28 cellular contexts compared by ENCODE assay signal in the genomic region with DNA sequence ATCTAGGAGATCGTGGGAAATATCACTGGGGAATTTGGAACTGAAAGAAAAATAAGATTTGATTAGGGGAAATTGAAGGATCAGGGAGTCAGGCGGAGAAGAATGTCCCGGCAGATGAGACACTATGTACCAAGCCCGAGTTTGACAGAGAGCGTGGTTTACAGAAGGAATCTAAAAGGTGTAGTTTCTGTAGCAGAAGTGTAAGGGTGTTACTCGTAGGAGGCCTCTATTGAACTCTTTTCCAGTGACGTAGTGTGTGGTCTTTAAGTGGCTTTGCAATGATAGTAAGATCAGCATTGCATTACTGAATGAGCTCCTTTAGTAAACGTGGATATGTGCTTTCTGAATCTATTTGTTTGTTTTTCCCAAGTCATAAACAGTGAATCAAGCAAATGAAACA. TPM values are rescaled to one million over a fixed set of nuclear protein-coding genes. Genes with fewer than 3 reads are reported as not detected.
"Had no signal": no experiment of that assay in that cellular context is flagged by ENCODE, and none has a peak within 500 bp of the region (broad histone marks: within the 10 kb centered on the region; RNA-seq: fewer than 3 reads in every experiment).

No MANE protein-coding gene starts in this region.

- H3K27ac Mint-ChIP-seq: naive thymus-derived CD8-positive, alpha-beta T cell; nephron; stimulated activated effector memory CD8-positive, alpha-beta T cell treated with anti-CD3 and anti-CD28 coated beads, Interleukin-12 subunit alpha, Interleukin-12 subunit beta, amount 100 ng/mL, for 72 hours; stimulated activated naive CD8-positive, alpha-beta T cell treated with anti-CD3 and anti-CD28 coated beads, Interleukin-15, Interleukin-2, amounts not matched to agents 100 ng/mL and 50 ng/mL, for 24 hours; type B pancreatic cell had no signal

- H3K27ac ChIP-seq: left lung, lower lobe of right lung, pancreas, prostate gland, skin epidermis, tibial nerve, uterus had no signal

- H3K9me3 ChIP-seq: left lung, lower lobe of right lung, pancreas, prostate gland, tibial nerve, uterus had no signal

- H3K36me3 ChIP-seq: left lung, lower lobe of right lung, pancreas, prostate gland, tibial nerve, uterus had no signal

- H3K4me1 ChIP-seq: left lung, lower lobe of right lung, pancreas, prostate gland, tibial nerve, uterus had no signal

- H3K36me3 Mint-ChIP-seq: naive thymus-derived CD8-positive, alpha-beta T cell; stimulated activated effector memory CD8-positive, alpha-beta T cell treated with anti-CD3 and anti-CD28 coated beads, Interleukin-12 subunit alpha, Interleukin-12 subunit beta, amount 100 ng/mL, for 72 hours; type B pancreatic cell had no signal

- ATAC-seq: left cardiac atrium; left lung; lower lobe of right lung; naive thymus-derived CD8-positive, alpha-beta T cell; pancreas; right cardiac atrium; sciatic nerve; stimulated activated effector memory CD8-positive, alpha-beta T cell treated with anti-CD3 and anti-CD28 coated beads, Interleukin-12 subunit alpha, Interleukin-12 subunit beta, amount 100 ng/mL, for 72 hours had no signal

- H3K9me3 Mint-ChIP-seq: naive thymus-derived CD8-positive, alpha-beta T cell; nephron; neural crest cell; stimulated activated effector memory CD8-positive, alpha-beta T cell treated with anti-CD3 and anti-CD28 coated beads, Interleukin-12 subunit alpha, Interleukin-12 subunit beta, amount 100 ng/mL, for 72 hours; stimulated activated naive CD8-positive, alpha-beta T cell treated with anti-CD3 and anti-CD28 coated beads, Interleukin-15, Interleukin-2, amounts not matched to agents 100 ng/mL and 50 ng/mL, for 24 hours; type B pancreatic cell had no signal

- H3K4me3 Mint-ChIP-seq: naive thymus-derived CD8-positive, alpha-beta T cell; nephron; neural crest cell; stimulated activated effector memory CD8-positive, alpha-beta T cell treated with anti-CD3 and anti-CD28 coated beads, Interleukin-12 subunit alpha, Interleukin-12 subunit beta, amount 100 ng/mL, for 72 hours; stimulated activated naive CD8-positive, alpha-beta T cell treated with anti-CD3 and anti-CD28 coated beads, Interleukin-15, Interleukin-2, amounts not matched to agents 100 ng/mL and 50 ng/mL, for 24 hours; type B pancreatic cell had no signal

- DNase-seq: hippocampal formation; kidney glomerular epithelial cell; left cardiac atrium; left lung; lower lobe of right lung; mammary epithelial cell; mesenchymal stem cell; naive thymus-derived CD8-positive, alpha-beta T cell; nucleus accumbens; pancreas; posterior cingulate gyrus; retina; right cardiac atrium; stimulated activated CD4-positive, alpha-beta T cell treated with anti-CD3 and anti-CD28 coated beads, Interleukin-12 subunit alpha, Interleukin-12 subunit beta, amount 100 ng/mL, for 4 hours; stimulated activated CD4-positive, alpha-beta T cell treated with anti-CD3 and anti-CD28 coated beads, Interleukin-4, amount 100 ng/mL, for 24 hours; stimulated activated naive CD4-positive, alpha-beta T cell; substantia nigra; uterus had no signal

- H3K4me3 ChIP-seq: left lung, lower lobe of right lung, pancreas, prostate gland, skin epidermis, tibial nerve, uterus had no signal

- H3K4me1 Mint-ChIP-seq: nephron; neural crest cell; stimulated activated effector memory CD8-positive, alpha-beta T cell treated with anti-CD3 and anti-CD28 coated beads, Interleukin-12 subunit alpha, Interleukin-12 subunit beta, amount 100 ng/mL, for 72 hours had no signal

- H3K27me3 ChIP-seq: left lung, pancreas, tibial nerve, uterus had no signal

- FAIRE-seq: keratinocyte, pancreas had no signal

RNA-seq across cellular contexts. Expression of gene CDKN2B, which starts 59.3 kb away (rescaled TPM):
- total RNA-seq: naive thymus-derived CD8-positive, alpha-beta T cell; neural crest cell had no signal
